1 cellular context compared by ENCODE assay signal in the genomic region with DNA sequence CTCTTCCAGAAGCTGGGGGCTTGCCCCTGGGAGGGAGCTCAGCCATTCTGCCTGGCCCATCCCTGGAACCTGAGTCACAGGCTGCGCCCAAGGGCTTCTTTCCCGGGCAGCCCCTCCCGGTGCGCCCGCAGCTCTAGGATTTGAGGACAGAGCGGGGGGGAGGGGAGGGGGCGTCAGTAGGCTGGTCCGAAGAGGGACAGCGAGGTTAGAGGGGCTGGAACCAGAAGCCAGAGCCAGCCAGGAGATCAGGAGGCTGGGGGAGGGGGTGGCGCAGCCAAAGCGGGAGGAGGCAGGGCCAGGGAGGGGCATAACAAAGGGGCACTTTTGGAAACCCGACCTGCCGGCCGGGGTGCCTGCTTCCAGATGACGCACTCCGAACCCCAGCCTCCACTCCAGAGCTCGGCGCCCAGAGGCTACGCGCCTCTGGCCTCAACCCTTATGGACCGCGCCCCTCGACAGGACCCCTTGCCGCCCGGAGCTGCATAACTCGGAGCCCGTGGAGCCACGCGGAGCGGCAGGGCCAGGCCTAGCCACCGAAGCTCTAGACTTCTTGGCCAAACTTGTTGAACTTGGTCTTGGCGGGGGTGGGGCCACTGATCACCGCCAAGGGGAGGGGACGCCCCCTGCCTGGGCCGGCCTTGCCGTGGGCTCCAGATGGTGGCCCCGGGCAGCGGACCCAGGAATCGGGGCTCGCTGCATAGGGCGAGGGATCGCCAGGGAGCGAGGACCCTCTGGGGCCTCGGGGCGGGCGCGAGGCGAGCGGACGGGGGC.
A peak's percentile ranks its signal among the peaks of the same experiment; 100 is the strongest.
TF ChIP-seq lines count a peak whose summit lies in the region.

No MANE protein-coding gene starts in this region.

TF ChIP-seq in K562, 482 proteins besides CTCF, POLR2A, EP300 and RAD21:
- TF ChIP-seq, protein P1, sequence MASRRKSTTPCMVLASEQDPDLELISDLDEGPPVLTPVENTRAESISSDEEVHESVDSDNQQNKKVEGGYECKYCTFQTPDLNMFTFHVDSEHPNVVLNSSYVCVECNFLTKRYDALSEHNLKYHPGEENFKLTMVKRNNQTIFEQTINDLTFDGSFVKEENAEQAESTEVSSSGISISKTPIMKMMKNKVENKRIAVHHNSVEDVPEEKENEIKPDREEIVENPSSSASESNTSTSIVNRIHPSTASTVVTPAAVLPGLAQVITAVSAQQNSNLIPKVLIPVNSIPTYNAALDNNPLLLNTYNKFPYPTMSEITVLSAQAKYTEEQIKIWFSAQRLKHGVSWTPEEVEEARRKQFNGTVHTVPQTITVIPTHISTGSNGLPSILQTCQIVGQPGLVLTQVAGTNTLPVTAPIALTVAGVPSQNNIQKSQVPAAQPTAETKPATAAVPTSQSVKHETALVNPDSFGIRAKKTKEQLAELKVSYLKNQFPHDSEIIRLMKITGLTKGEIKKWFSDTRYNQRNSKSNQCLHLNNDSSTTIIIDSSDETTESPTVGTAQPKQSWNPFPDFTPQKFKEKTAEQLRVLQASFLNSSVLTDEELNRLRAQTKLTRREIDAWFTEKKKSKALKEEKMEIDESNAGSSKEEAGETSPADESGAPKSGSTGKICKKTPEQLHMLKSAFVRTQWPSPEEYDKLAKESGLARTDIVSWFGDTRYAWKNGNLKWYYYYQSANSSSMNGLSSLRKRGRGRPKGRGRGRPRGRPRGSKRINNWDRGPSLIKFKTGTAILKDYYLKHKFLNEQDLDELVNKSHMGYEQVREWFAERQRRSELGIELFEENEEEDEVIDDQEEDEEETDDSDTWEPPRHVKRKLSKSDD (conservative IDR thresholded peaks at IDR 0.05; ENCODE audit: low read length): no peak
- TF ChIP-seq PCBP1 (IDR thresholded peaks at IDR 0.05; ENCODE audit: low read depth, low read length, poor library complexity, severe bottlenecking): peak; percentile 34
- TF ChIP-seq NCOA6 (IDR thresholded peaks at IDR 0.05): peak; percentile 87; the same call in 1 of the 2 replicates
- TF ChIP-seq ZNF57 (CRISPR knock-in tag; IDR thresholded peaks at IDR 0.05): no peak
- TF ChIP-seq, protein P2, sequence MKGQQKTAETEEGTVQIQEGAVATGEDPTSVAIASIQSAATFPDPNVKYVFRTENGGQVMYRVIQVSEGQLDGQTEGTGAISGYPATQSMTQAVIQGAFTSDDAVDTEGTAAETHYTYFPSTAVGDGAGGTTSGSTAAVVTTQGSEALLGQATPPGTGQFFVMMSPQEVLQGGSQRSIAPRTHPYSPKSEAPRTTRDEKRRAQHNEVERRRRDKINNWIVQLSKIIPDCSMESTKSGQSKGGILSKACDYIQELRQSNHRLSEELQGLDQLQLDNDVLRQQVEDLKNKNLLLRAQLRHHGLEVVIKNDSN (CRISPR knock-in tag; IDR thresholded peaks at IDR 0.05): peak; percentile 17; the same call in 1 of the 2 replicates
- no peak for TF ChIP-seq CHCHD3 (CRISPR knock-in tag; IDR thresholded peaks at IDR 0.05)
- TF ChIP-seq ADNP (tag; IDR thresholded peaks at IDR 0.05): no peak
- TF ChIP-seq NFIC (IDR thresholded peaks at IDR 0.05): peak; percentile 55
- TF ChIP-seq, protein P3, sequence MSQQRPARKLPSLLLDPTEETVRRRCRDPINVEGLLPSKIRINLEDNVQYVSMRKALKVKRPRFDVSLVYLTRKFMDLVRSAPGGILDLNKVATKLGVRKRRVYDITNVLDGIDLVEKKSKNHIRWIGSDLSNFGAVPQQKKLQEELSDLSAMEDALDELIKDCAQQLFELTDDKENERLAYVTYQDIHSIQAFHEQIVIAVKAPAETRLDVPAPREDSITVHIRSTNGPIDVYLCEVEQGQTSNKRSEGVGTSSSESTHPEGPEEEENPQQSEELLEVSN (IDR thresholded peaks at IDR 0.05; ENCODE audit: borderline replicate concordance in 1 of 2, extremely low read depth in 1 of 2, insufficient read depth in 1 of 2, insufficient read length in 1 of 2, low read depth in 1 of 2, low read length in 1 of 2, poor library complexity in 1 of 2, severe bottlenecking in 1 of 2): peak in 1 of 2 experiments; percentile 42
- TF ChIP-seq, protein P4, sequence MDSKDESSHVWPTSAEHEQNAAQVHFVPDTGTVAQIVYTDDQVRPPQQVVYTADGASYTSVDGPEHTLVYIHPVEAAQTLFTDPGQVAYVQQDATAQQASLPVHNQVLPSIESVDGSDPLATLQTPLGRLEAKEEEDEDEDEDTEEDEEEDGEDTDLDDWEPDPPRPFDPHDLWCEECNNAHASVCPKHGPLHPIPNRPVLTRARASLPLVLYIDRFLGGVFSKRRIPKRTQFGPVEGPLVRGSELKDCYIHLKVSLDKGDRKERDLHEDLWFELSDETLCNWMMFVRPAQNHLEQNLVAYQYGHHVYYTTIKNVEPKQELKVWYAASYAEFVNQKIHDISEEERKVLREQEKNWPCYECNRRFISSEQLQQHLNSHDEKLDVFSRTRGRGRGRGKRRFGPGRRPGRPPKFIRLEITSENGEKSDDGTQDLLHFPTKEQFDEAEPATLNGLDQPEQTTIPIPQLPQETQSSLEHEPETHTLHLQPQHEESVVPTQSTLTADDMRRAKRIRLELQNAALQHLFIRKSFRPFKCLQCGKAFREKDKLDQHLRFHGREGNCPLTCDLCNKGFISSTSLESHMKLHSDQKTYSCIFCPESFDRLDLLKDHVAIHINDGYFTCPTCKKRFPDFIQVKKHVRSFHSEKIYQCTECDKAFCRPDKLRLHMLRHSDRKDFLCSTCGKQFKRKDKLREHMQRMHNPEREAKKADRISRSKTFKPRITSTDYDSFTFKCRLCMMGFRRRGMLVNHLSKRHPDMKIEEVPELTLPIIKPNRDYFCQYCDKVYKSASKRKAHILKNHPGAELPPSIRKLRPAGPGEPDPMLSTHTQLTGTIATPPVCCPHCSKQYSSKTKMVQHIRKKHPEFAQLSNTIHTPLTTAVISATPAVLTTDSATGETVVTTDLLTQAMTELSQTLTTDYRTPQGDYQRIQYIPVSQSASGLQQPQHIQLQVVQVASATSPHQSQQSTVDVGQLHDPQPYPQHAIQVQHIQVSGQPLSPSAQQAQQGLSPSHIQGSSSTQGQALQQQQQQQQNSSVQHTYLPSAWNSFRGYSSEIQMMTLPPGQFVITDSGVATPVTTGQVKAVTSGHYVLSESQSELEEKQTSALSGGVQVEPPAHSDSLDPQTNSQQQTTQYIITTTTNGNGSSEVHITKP (IDR thresholded peaks at IDR 0.05; ENCODE audit: partially characterized antibody): peak; percentile 62
- TF ChIP-seq EGR1 (conservative IDR thresholded peaks at IDR 0.05): peak; percentile 36
- TF ChIP-seq ZNF212 (CRISPR knock-in tag; IDR thresholded peaks at IDR 0.05): no peak
- peak; percentile 26; the same call in 1 of the 2 replicates for TF ChIP-seq L3MBTL2 (IDR thresholded peaks at IDR 0.05)
- TF ChIP-seq ATF7 (IDR thresholded peaks at IDR 0.05): 0 out of 2 replicates have a peak, but pooled peaks have one; percentile 30
- TF ChIP-seq, protein P5, sequence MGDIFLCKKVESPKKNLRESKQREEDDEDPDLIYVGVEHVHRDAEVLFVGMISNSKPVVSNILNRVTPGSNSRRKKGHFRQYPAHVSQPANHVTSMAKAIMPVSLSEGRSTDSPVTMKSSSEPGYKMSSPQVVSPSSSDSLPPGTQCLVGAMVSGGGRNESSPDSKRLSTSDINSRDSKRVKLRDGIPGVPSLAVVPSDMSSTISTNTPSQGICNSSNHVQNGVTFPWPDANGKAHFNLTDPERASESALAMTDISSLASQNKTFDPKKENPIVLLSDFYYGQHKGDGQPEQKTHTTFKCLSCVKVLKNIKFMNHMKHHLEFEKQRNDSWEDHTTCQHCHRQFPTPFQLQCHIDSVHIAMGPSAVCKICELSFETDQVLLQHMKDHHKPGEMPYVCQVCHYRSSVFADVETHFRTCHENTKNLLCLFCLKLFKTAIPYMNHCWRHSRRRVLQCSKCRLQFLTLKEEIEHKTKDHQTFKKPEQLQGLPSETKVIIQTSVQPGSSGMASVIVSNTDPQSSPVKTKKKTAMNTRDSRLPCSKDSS (IDR thresholded peaks at IDR 0.05; ENCODE audit: low read depth, partially characterized antibody): no peak
- no peak for TF ChIP-seq ASH1L (IDR thresholded peaks at IDR 0.05; ENCODE audit: borderline replicate concordance, low read depth, partially characterized antibody)
- no peak for TF ChIP-seq NELFE (IDR thresholded peaks at IDR 0.05; ENCODE audit: insufficient read depth, insufficient read length)
- TF ChIP-seq ZBTB7A (IDR thresholded peaks at IDR 0.05; ENCODE audit: borderline replicate concordance, control insufficient read depth, low read depth, low read length): peak; percentile 36; the same call in 1 of the 2 replicates
- no peak; the same call in 1 of the 2 replicates for TF ChIP-seq MTA3 (IDR thresholded peaks at IDR 0.05; ENCODE audit: borderline replicate concordance)
- TF ChIP-seq KDM4B (IDR thresholded peaks at IDR 0.05; ENCODE audit: borderline replicate concordance in 2 of 2, low read depth in 1 of 2): no peak
- TF ChIP-seq GTF2A2 (tag; IDR thresholded peaks at IDR 0.05): no peak
- no peak for TF ChIP-seq CBFA2T3 (IDR thresholded peaks at IDR 0.05)
- TF ChIP-seq, protein P6, sequence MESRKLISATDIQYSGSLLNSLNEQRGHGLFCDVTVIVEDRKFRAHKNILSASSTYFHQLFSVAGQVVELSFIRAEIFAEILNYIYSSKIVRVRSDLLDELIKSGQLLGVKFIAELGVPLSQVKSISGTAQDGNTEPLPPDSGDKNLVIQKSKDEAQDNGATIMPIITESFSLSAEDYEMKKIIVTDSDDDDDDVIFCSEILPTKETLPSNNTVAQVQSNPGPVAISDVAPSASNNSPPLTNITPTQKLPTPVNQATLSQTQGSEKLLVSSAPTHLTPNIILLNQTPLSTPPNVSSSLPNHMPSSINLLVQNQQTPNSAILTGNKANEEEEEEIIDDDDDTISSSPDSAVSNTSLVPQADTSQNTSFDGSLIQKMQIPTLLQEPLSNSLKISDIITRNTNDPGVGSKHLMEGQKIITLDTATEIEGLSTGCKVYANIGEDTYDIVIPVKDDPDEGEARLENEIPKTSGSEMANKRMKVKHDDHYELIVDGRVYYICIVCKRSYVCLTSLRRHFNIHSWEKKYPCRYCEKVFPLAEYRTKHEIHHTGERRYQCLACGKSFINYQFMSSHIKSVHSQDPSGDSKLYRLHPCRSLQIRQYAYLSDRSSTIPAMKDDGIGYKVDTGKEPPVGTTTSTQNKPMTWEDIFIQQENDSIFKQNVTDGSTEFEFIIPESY (CRISPR knock-in tag; IDR thresholded peaks at IDR 0.05): peak; percentile 92
